1 cellular context compared by ENCODE assay signal in genomic region chr10:98467506-98468318, GRCh38.
TF ChIP-seq lines count a peak whose summit lies in the region.

No MANE protein-coding gene starts in this region.

TF ChIP-seq in GM12878, 131 proteins besides CTCF, POLR2A, EP300 and RAD21 (continued from another document):
- TF ChIP-seq CEBPZ (IDR thresholded peaks at IDR 0.05; ENCODE audit: low read depth, low read length) (no peak), BCL11A (IDR thresholded peaks at IDR 0.05; ENCODE audit: low read depth, low read length) (no peak), NFXL1 (IDR thresholded peaks at IDR 0.05; ENCODE audit: borderline replicate concordance) (no peak), KDM1A (IDR thresholded peaks at IDR 0.05; ENCODE audit: borderline replicate concordance) (no peak), IKZF2 (IDR thresholded peaks at IDR 0.05) (peak; percentile 68 to 76), ATF3 (IDR thresholded peaks at IDR 0.05; ENCODE audit: borderline replicate concordance, extremely low read depth, low read depth, low read length) (no peak), GABPA (IDR thresholded peaks at IDR 0.05; ENCODE audit: low read depth) (no peak), EED (IDR thresholded peaks at IDR 0.05; ENCODE audit: low read depth) (no peak; the same call in 1 of the 2 replicates), SRF (IDR thresholded peaks at IDR 0.05; ENCODE audit: low read depth in 2 of 2, low read length in 2 of 2) (no peak), BCLAF1 (IDR thresholded peaks at IDR 0.05) (no peak), USF2 (IDR thresholded peaks at IDR 0.05; ENCODE audit: borderline replicate concordance, low read depth, low read length) (no peak), ZNF384 (IDR thresholded peaks at IDR 0.05; ENCODE audit: borderline replicate concordance, low read depth, low read length) (no peak), HDAC2 (IDR thresholded peaks at IDR 0.05) (no peak), EZH2 (IDR thresholded peaks at IDR 0.05; ENCODE audit: borderline replicate concordance, control insufficient read depth, low read depth, low read length) (no peak), ZNF274 (IDR thresholded peaks at IDR 0.05; ENCODE audit: insufficient read depth, insufficient read length) (no peak), CHD2 (IDR thresholded peaks at IDR 0.05; ENCODE audit: borderline replicate concordance, low read depth, low read length) (no peak), CUX1 (IDR thresholded peaks at IDR 0.05; ENCODE audit: insufficient replicate concordance, low read depth, low read length) (no peak), IRF4 (IDR thresholded peaks at IDR 0.05; ENCODE audit: low read depth, low read length) (peak; percentile 28; the same call in 1 of the 2 replicates), ZBTB40 (IDR thresholded peaks at IDR 0.05; ENCODE audit: borderline replicate concordance) (no peak), FOS (IDR thresholded peaks at IDR 0.05; ENCODE audit: borderline replicate concordance, extremely low read depth, insufficient read length) (no peak), LARP7 (IDR thresholded peaks at IDR 0.05) (no peak), TCF12 (IDR thresholded peaks at IDR 0.05; ENCODE audit: low read depth, low read length) (no peak), SUPT20H (IDR thresholded peaks at IDR 0.05; ENCODE audit: borderline replicate concordance, control insufficient read depth, low read depth, low read length) (no peak), BMI1 (IDR thresholded peaks at IDR 0.05; ENCODE audit: borderline replicate concordance) (no peak), PBX3 (IDR thresholded peaks at IDR 0.05; ENCODE audit: insufficient replicate concordance, low read depth, low read length) (no peak), ATF7 (IDR thresholded peaks at IDR 0.05; ENCODE audit: low read depth) (no peak), POU2F2 (IDR thresholded peaks at IDR 0.05; ENCODE audit: borderline replicate concordance, low read depth, low read length) (0 out of 3 replicates have a peak, but pooled peaks have one; percentile 48), SMARCA5 (IDR thresholded peaks at IDR 0.05) (peak; percentile 32; the same call in 1 of the 2 replicates), SMAD5 (IDR thresholded peaks at IDR 0.05; ENCODE audit: low read depth) (no peak), ZSCAN29 (IDR thresholded peaks at IDR 0.05) (no peak), ZBED1 (IDR thresholded peaks at IDR 0.05; ENCODE audit: borderline replicate concordance) (no peak)
